In genomic region chr2:137950238-137950637, GRCh38 we compare ENCODE assay signal across 27 cellular contexts. TPM values are rescaled to one million over a fixed set of nuclear protein-coding genes. Genes with fewer than 3 reads are reported as not detected.
"Had no signal": no experiment of that assay in that cellular context is flagged by ENCODE, and none has a peak within 500 bp of the region (broad histone marks: within the 10 kb centered on the region; RNA-seq: fewer than 3 reads in every experiment).

No MANE protein-coding gene starts in this region.

- H3K36me3 ChIP-seq: SJCRH30 had no signal

- H3K9ac ChIP-seq: SK-N-SH had no signal

- H3K27me3 ChIP-seq: body of pancreas, SJCRH30 had no signal

- H3K9me3 ChIP-seq: body of pancreas, SJCRH30, SK-N-SH had no signal

- H3K27ac ChIP-seq: body of pancreas, SJCRH30 had no signal

- DNase-seq: activated CD4-positive, alpha-beta T cell treated with anti-CD3 and anti-CD28 coated beads for 48 hours; activated CD4-positive, alpha-beta T cell treated with anti-CD3 and anti-CD28 coated beads, Interleukin-2, amount 50 U/mL, for 48 hours; activated CD4-positive, CD25-positive, alpha-beta regulatory T cell treated with anti-CD3 and anti-CD28 coated beads, Interleukin-2, amount 50 U/mL, for 72 hours; activated CD8-positive, alpha-beta memory T cell treated with anti-CD3 and anti-CD28 coated beads, Interleukin-2, amount 10 ng/mL, durations not matched to agents 7 days and 5 days; activated effector memory CD4-positive, alpha-beta T cell treated with Interleukin-2 at 50 U/mL for 16 hours; activated naive CD4-positive, alpha-beta T cell; activated T-cell treated with anti-CD3 and anti-CD28 coated beads, Interleukin-2, amount 50 U/mL, for 24 hours; aorta; body of pancreas; KG1; NCI-H1092; NCI-H1417; NCI-H1930; NCI-H2171; NCI-H226; NCI-H526; NCI-H82; Right ventricle myocardium superior; RPMI8226; SJCRH30; SK-N-SH; T-helper 1 cell had no signal

- H3K4me2 ChIP-seq: SK-N-SH had no signal

- ATAC-seq: activated CD8-positive, alpha-beta memory T cell treated with anti-CD3 and anti-CD28 coated beads, Interleukin-2, amount 10 ng/mL, durations not matched to agents 7 days and 5 days; body of pancreas; Panc1; WTC11 had no signal

- H3K4me1 ChIP-seq: SJCRH30 had no signal

- H3K4me3 ChIP-seq: body of pancreas, SJCRH30 had no signal

RNA-seq across cellular contexts. Expression of gene HNMT, which starts 14.0 kb away (rescaled TPM):
- total RNA-seq: activated CD8-positive, alpha-beta memory T cell treated with anti-CD3 and anti-CD28 coated beads, Interleukin-2, amount 10 ng/mL, durations not matched to agents 7 days and 5 days; activated T-helper 1 cell treated with anti-CD3 and anti-CD28 coated beads, Interleukin-12 subunit alpha, Interleukin-12 subunit beta, Interleukin-2, Interleukin-4 antibody, amounts not matched to agents 30 ng/mL and 10 ng/mL and 1 ng/mL, durations not matched to agents 14 hours and 24 hours and 36 hours; OCI-LY7; T-helper 2 cell treated with Interferon-gamma antibody and Interleukin-4, amounts not matched to agents 100 ng/mL and 5 ng/mL, for 36 hours had no signal
